Comparison of ENCODE assay signal across 1 cellular context in genomic region chr19:27774337-27774736, GRCh38.
TF ChIP-seq lines count a peak whose summit lies in the region.

No MANE protein-coding gene starts in this region.

TF ChIP-seq in liver, 16 proteins besides CTCF, POLR2A, EP300 and RAD21 (continued from another document):
- no peak for TF ChIP-seq ATF3 (IDR thresholded peaks at IDR 0.05)
